In the genomic region with DNA sequence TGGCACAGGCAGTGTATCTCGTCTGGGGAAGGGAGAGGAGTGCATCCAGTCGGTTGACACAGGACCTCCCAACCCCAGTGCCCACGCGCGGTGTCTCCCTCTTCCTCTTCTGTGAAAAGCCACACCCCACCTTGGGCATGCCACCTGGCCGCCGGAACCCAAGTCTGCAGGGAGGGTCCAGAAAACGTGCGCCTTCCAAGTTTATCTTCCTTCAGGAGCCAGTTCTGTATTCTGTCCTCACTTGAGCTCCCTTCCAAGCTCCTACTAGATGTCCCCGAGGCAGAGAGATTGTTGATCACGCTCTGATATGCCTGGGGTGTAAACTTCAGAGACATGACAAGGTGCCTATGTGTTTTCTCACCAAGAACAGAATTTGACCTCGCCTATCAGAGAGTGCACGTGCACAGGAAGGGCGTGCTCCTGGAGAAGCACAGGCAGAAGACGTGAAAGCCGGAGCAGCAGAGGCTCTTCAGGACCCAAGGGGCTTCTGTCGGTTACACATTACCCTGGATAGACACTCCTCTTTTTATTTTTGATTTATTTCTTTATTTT, we compare ENCODE assay signal across 22 cellular contexts. TPM values are rescaled to one million over a fixed set of nuclear protein-coding genes. Genes with fewer than 3 reads are reported as not detected.
A peak's percentile ranks its signal among the peaks of the same experiment; 100 is the strongest.
DNase-seq lines count a peak whose midpoint lies in the region; ATAC-seq, FAIRE-seq and TF ChIP-seq lines count a peak whose summit lies in the region.
"Had no signal": no experiment of that assay in that cellular context is flagged by ENCODE, and none has a peak within 500 bp of the region (broad histone marks: within the 10 kb centered on the region; RNA-seq: fewer than 3 reads in every experiment).

No MANE protein-coding gene starts in this region.

- POLR2A ChIA-PET in Panc1 (lab: Charles Lee), result no interaction called here

- peaks cover 69% of the 10 kb centered on the region for H3K4me1 Mint-ChIP-seq in T-helper 2 cell treated with Interferon-gamma antibody and Interleukin-4, amounts not matched to agents 5 μg/mL and 100 μg/mL, for 36 hours (ENCODE audit: low read depth)

- H3K4me3 ChIP-seq in Panc1 (ENCODE audit: low read depth in 2 of 2, low read length in 2 of 2), result no peak overlapping the region
- no peak overlapping the region for H3K4me3 ChIP-seq in esophagus squamous epithelium
- no peak overlapping the region for H3K4me3 ChIP-seq in small intestine (ENCODE audit: low read depth in 1 of 2, low read length in 2 of 2)
- H3K4me3 ChIP-seq: lower lobe of right lung had no signal

- no peaks in the 10 kb centered on the region for H3K9me3 Mint-ChIP-seq in T-helper 2 cell treated with Interferon-gamma antibody and Interleukin-4, amounts not matched to agents 5 μg/mL and 100 μg/mL, for 36 hours
- H3K9me3 Mint-ChIP-seq: CD4-positive, alpha-beta T cell had no signal

- no peak for TF ChIP-seq POLR2A in esophagus squamous epithelium (IDR thresholded peaks at IDR 0.05)

- H3K27ac Mint-ChIP-seq in T-helper 2 cell treated with Interferon-gamma antibody and Interleukin-4, amounts not matched to agents 5 μg/mL and 100 μg/mL, for 36 hours, result peak overlapping the region; percentile 52
- H3K27ac Mint-ChIP-seq: CD4-positive, alpha-beta T cell had no signal

- H3K36me3 ChIP-seq in Panc1 (ENCODE audit: control insufficient read depth, insufficient read depth, low read length) (no peaks in the 10 kb centered on the region), esophagus squamous epithelium (no peaks in the 10 kb centered on the region), small intestine (ENCODE audit: control insufficient read depth in 2 of 2, insufficient read depth in 2 of 2, low read length in 2 of 2) (no peaks in the 10 kb centered on the region)
- H3K36me3 ChIP-seq: lower lobe of right lung had no signal

- no peak for TF ChIP-seq CTCF in Panc1 (IDR thresholded peaks at IDR 0.05)
- TF ChIP-seq CTCF in esophagus squamous epithelium (IDR thresholded peaks at IDR 0.05), result no peak

- peaks cover 6% of the 10 kb centered on the region for H3K36me3 Mint-ChIP-seq in T-helper 2 cell treated with Interferon-gamma antibody and Interleukin-4, amounts not matched to agents 5 μg/mL and 100 μg/mL, for 36 hours (ENCODE audit: low read depth)

- DNase-seq in T-helper 2 cell treated with Interferon-gamma antibody and Interleukin-4, amounts not matched to agents 5 μg/mL and 100 μg/mL, for 36 hours (ENCODE audit: low spot score), result no peak
- DNase-seq in T-helper 2 cell (no peak), Panc1 (ENCODE audit: low read depth, low spot score) (no peak), esophagus squamous epithelium (lab: John Stamatoyannopoulos, UW) (no peak), small intestine (peak; percentile 97), NCI-H1930 (lab: John Stamatoyannopoulos, UW) (no peak), NCI-H524 treated with DMSO at 0.1 percent for 48 hours (lab: John Stamatoyannopoulos, UW) (no peak), NCI-H345 (lab: John Stamatoyannopoulos, UW) (no peak)
- DNase-seq: activated gamma-delta T cell; CD4-positive, alpha-beta T cell; cortex of kidney; DND-41; lower lobe of right lung; NCI-H1105 treated with DMSO at 0.1 percent for 48 hours; NK-92 treated with Interleukin-12 subunit alpha and Interleukin-12 subunit beta, amount 100 ng/mL, for 24 hours; stimulated activated naive CD4-positive, alpha-beta T cell treated with Interleukin-2 at 50 U/mL for 16 hours had no signal

- no peaks in the 10 kb centered on the region for H3K9me3 ChIP-seq in Panc1 (ENCODE audit: control insufficient read depth, insufficient read depth, low read depth, low read length)
- no peaks in the 10 kb centered on the region for H3K9me3 ChIP-seq in esophagus squamous epithelium
- H3K9me3 ChIP-seq in small intestine (ENCODE audit: control insufficient read depth, low read depth), result no peaks in the 10 kb centered on the region
- H3K9me3 ChIP-seq: lower lobe of right lung had no signal

- WGBS in esophagus squamous epithelium, 2 donors, result 33 to 42% methylated on average over 15 to 17 of the region's 17 CpGs
- whole genome bisulfite sequencing in small intestine, 3 donors, result 13 to 49% (median 22%) methylated on average over 17 of the region's 17 CpGs

- FAIRE-seq in small intestine (lab: Jason Lieb, UNC), result no peak
- FAIRE-seq: astrocyte had no signal

- in situ Hi-C loops in Panc1 (cut with HindIII; ENCODE audit: low pct_unique_long_range_greater_than_20kb, low sequenced_read_pairs), result no loop called here

- H3K4me1 ChIP-seq in Panc1 (ENCODE audit: control insufficient read depth, insufficient read depth, low read length) (no peaks in the 10 kb centered on the region; the same call in 1 of the 2 replicates), esophagus squamous epithelium (peaks cover 32 to 100% (median 49%) of the 10 kb centered on the region in 3 donors), small intestine (ENCODE audit: control insufficient read depth in 2 of 2, insufficient read depth in 1 of 2, low read depth in 1 of 2, low read length in 1 of 2) (peaks cover 3 to 6% of the 10 kb centered on the region in 2 donors)

- intact Hi-C loops in Panc1 (cut with micrococcal nuclease; ENCODE audit: unreplicated experiment) (no loop called here), esophagus squamous epithelium (cut with DNase I) (no loop called here)

- H3K27ac ChIP-seq in Panc1 (ENCODE audit: low read length), result no peak overlapping the region
- H3K27ac ChIP-seq in esophagus squamous epithelium, result peak overlapping the region; percentile 59 to 87 (median 76)
- H3K27ac ChIP-seq in small intestine (ENCODE audit: low read depth in 1 of 2, low read length in 1 of 2), result peak overlapping the region; percentile 83 to 92
- H3K27ac ChIP-seq: lower lobe of right lung had no signal

- H3K4me3 Mint-ChIP-seq in T-helper 2 cell treated with Interferon-gamma antibody and Interleukin-4, amounts not matched to agents 5 μg/mL and 100 μg/mL, for 36 hours, result peak overlapping the region; percentile 58
- H3K4me3 Mint-ChIP-seq: CD4-positive, alpha-beta T cell had no signal

- CTCF ChIA-PET in Panc1 (lab: Charles Lee), result interaction anchor here (0.7 kb wide), 1 partner anchor 86 kb away, joined by 3 read pairs; no protein-coding TSS in a partner anchor

- H3K27me3 Mint-ChIP-seq in T-helper 2 cell treated with Interferon-gamma antibody and Interleukin-4, amounts not matched to agents 5 μg/mL and 100 μg/mL, for 36 hours (ENCODE audit: low read depth), result peaks cover 42% of the 10 kb centered on the region

- ATAC-seq in Panc1, result peak; percentile 47; the same call in 1 of the 2 replicates

- H3K27me3 ChIP-seq in Panc1 (ENCODE audit: control insufficient read depth, insufficient read depth, low read length) (no peaks in the 10 kb centered on the region), esophagus squamous epithelium (no peaks in the 10 kb centered on the region), small intestine (ENCODE audit: control insufficient read depth in 2 of 2, insufficient read depth in 2 of 2, low read length in 2 of 2) (no peaks in the 10 kb centered on the region)

- BruUV-seq in Panc1 (replicated peaks; lab: Mats Ljungman, UMichigan), result no TSS peak

RNA-seq across cellular contexts. Expression of gene SLC2A5, which starts 9.6 kb away (rescaled TPM):
- 0.26 TPM for total RNA-seq in Panc1 (2021; ENCODE audit: unreplicated experiment)
- polyA plus RNA-seq in Panc1 (2012; ENCODE audit: insufficient read length), result not detected
- total RNA-seq in esophagus squamous epithelium, result 1 to 10 TPM; 1.9 to 7.1 (median 4.2) TPM
- 100 to 1,000 TPM in 2 of 3 donors, 10 to 100 TPM in 1; 42.5 to 234 (median 175) TPM for polyA plus RNA-seq in small intestine
- total RNA-seq: A172; activated CD8-positive, alpha-beta memory T cell treated with anti-CD3 and anti-CD28 coated beads for 36 hours; CD4-positive, alpha-beta T cell had no signal
- polyA plus RNA-seq: neural cell had no signal

RNA-seq across cellular contexts. Expression of gene GPR157, which starts 49.9 kb away (rescaled TPM):
- total RNA-seq in Panc1 (2021; ENCODE audit: unreplicated experiment) (19.8 TPM), esophagus squamous epithelium (10 to 100 TPM; 28.5 to 57.4 (median 30.2) TPM)
- polyA plus RNA-seq in Panc1 (2012; ENCODE audit: insufficient read length), result 33.9 TPM
- 1 to 10 TPM; 1.1 to 2.2 (median 1.4) TPM for polyA plus RNA-seq in small intestine
- polyA plus RNA-seq: neural cell had no signal

RNA-seq across cellular contexts. Expression of gene SLC2A7, which starts 52.8 kb away (rescaled TPM):
- total RNA-seq in Panc1 (2021; ENCODE audit: unreplicated experiment) (not detected), esophagus squamous epithelium (under 1 TPM in 1 of 4 donors, not detected in 3; 0.38 TPM)
- polyA plus RNA-seq in Panc1 (2012; ENCODE audit: insufficient read length), result not detected
- polyA plus RNA-seq in small intestine, result under 1 TPM in 1 of 3 donors, not detected in 2; 0.55 TPM
- total RNA-seq: A172; activated CD8-positive, alpha-beta memory T cell treated with anti-CD3 and anti-CD28 coated beads for 36 hours; astrocyte; CD4-positive, alpha-beta T cell; lower lobe of right lung; SK-MEL-5; ureter had no signal
- polyA plus RNA-seq: neural cell had no signal
